Comparison of ENCODE assay signal across 6 cellular contexts in genomic region chr1:47713960-47714359, GRCh38.
"Had no signal": no experiment of that assay in that cellular context is flagged by ENCODE, and none has a peak within 500 bp of the region (broad histone marks: within the 10 kb centered on the region; RNA-seq: fewer than 3 reads in every experiment).

No MANE protein-coding gene starts in this region.

- DNase-seq: IMR-90, KBM-7 had no signal

- H3K36me3 Mint-ChIP-seq: IgD-negative memory B cell had no signal

- H3K27ac ChIP-seq: HL-60 had no signal

- H3K27ac Mint-ChIP-seq: IgD-negative memory B cell had no signal

- H3K4me3 Mint-ChIP-seq: IgD-negative memory B cell had no signal

- H3K9me3 Mint-ChIP-seq: IgD-negative memory B cell had no signal

- ATAC-seq: HepG2, K562 had no signal

- H3K4me3 ChIP-seq: K562 had no signal
